Comparison of ENCODE assay signal across 8 cellular contexts in genomic region chr14:64337901-64338615, GRCh38. TPM values are rescaled to one million over a fixed set of nuclear protein-coding genes. Genes with fewer than 3 reads are reported as not detected.
DNase-seq lines count a peak whose midpoint lies in the region; ATAC-seq and TF ChIP-seq lines count a peak whose summit lies in the region.

No MANE protein-coding gene starts in this region.

- H3K4me1 ChIP-seq in endodermal cell (ENCODE audit: control insufficient read depth, insufficient read depth, low read length) (no peaks in the 10 kb centered on the region), mesenchymal stem cell (ENCODE audit: control insufficient read depth, insufficient read depth, low read depth, low read length) (no peaks in the 10 kb centered on the region), stomach smooth muscle (ENCODE audit: control insufficient read depth, insufficient read depth, low read length) (peaks cover 7% of the 10 kb centered on the region)

- peak overlapping the region; percentile 89 for H3K4me3 ChIP-seq in endodermal cell (ENCODE audit: low read length)
- peak overlapping the region; percentile 75 to 91 for H3K4me3 ChIP-seq in mesenchymal stem cell (ENCODE audit: insufficient read depth in 1 of 2, low read depth in 1 of 2, low read length in 2 of 2)
- H3K4me3 ChIP-seq in stomach smooth muscle (ENCODE audit: low read length in 2 of 2): peak overlapping the region; percentile 85 to 86

- peak overlapping the region in 1 of 2 experiments; percentile 91 for H3K14ac ChIP-seq in mesenchymal stem cell (ENCODE audit: low read length in 2 of 2)

- peak overlapping the region; percentile 85 for H2AFZ ChIP-seq in mesenchymal stem cell (ENCODE audit: low read depth, low read length)

- peak overlapping the region; percentile 65 to 97 for H3K23ac ChIP-seq in mesenchymal stem cell (ENCODE audit: low read length in 2 of 2)

- no peaks in the 10 kb centered on the region for H3K27me3 ChIP-seq in endodermal cell (ENCODE audit: control insufficient read depth, insufficient read depth, low read length, poor library complexity, severe bottlenecking)
- H3K27me3 ChIP-seq in mesenchymal stem cell (ENCODE audit: control insufficient read depth in 1 of 2, insufficient read depth in 1 of 2, low read length in 2 of 2): no peaks in the 10 kb centered on the region
- no peaks in the 10 kb centered on the region for H3K27me3 ChIP-seq in stomach smooth muscle (ENCODE audit: control insufficient read depth in 1 of 2, insufficient read depth in 2 of 2, low read length in 2 of 2)

- H3K9me3 ChIP-seq in endodermal cell (ENCODE audit: control insufficient read depth, low read length) (peaks cover 23% of the 10 kb centered on the region), mesenchymal stem cell (ENCODE audit: control insufficient read depth, low read length) (peaks cover 11% of the 10 kb centered on the region), stomach smooth muscle (ENCODE audit: control insufficient read depth in 2 of 2, low read length in 2 of 2) (no peaks in the 10 kb centered on the region)

- peak overlapping the region; percentile 55 for H2AK5ac ChIP-seq in mesenchymal stem cell (ENCODE audit: low read length, severe bottlenecking)

- H3K27me3 Mint-ChIP-seq in T-helper 2 cell treated with Interferon-gamma antibody and Interleukin-4, amounts not matched to agents 5 μg/mL and 100 μg/mL, for 36 hours (ENCODE audit: low read depth): no peaks in the 10 kb centered on the region
- no peaks in the 10 kb centered on the region for H3K27me3 Mint-ChIP-seq in endodermal cell (ENCODE audit: insufficient read depth)

- peak overlapping the region; percentile 93 for H3K27ac Mint-ChIP-seq in T-helper 2 cell treated with Interferon-gamma antibody and Interleukin-4, amounts not matched to agents 5 μg/mL and 100 μg/mL, for 36 hours
- peak overlapping the region; percentile 97 for H3K27ac Mint-ChIP-seq in endodermal cell

- H3K9me3 Mint-ChIP-seq in T-helper 2 cell treated with Interferon-gamma antibody and Interleukin-4, amounts not matched to agents 5 μg/mL and 100 μg/mL, for 36 hours: peaks cover 9% of the 10 kb centered on the region
- H3K9me3 Mint-ChIP-seq in endodermal cell: peaks cover 17% of the 10 kb centered on the region

- H3K36me3 ChIP-seq in endodermal cell (ENCODE audit: control insufficient read depth, insufficient read depth, low read length) (no peaks in the 10 kb centered on the region), mesenchymal stem cell (ENCODE audit: control insufficient read depth in 1 of 2, insufficient read depth in 2 of 2, low read depth in 1 of 2, low read length in 2 of 2) (no peaks in the 10 kb centered on the region), stomach smooth muscle (ENCODE audit: control insufficient read depth in 2 of 2, insufficient read depth in 2 of 2, low read length in 2 of 2) (no peaks in the 10 kb centered on the region)

- H3K36me3 Mint-ChIP-seq in T-helper 2 cell treated with Interferon-gamma antibody and Interleukin-4, amounts not matched to agents 5 μg/mL and 100 μg/mL, for 36 hours (ENCODE audit: low read depth): peaks cover 7% of the 10 kb centered on the region
- H3K36me3 Mint-ChIP-seq in endodermal cell (ENCODE audit: low read depth): peaks cover 2% of the 10 kb centered on the region

- peak overlapping the region; percentile 92 to 93 for H3K18ac ChIP-seq in mesenchymal stem cell (ENCODE audit: low read depth in 1 of 2, low read length in 2 of 2)

- H3K27ac ChIP-seq in endodermal cell (ENCODE audit: low read depth, low read length) (peak overlapping the region; percentile 25), mesenchymal stem cell (ENCODE audit: low read length, poor library complexity, severe bottlenecking) (peak overlapping the region; percentile 81), stomach smooth muscle (ENCODE audit: low read length) (peak overlapping the region; percentile 62)

- H2BK120ac ChIP-seq in mesenchymal stem cell (ENCODE audit: low read depth, low read length): peak overlapping the region; percentile 27

- ATAC-seq in GM18520 (IDR thresholded peaks at IDR 0.05; ENCODE audit: unreplicated experiment) (peak; percentile 26), HG02981 (IDR thresholded peaks at IDR 0.05; ENCODE audit: unreplicated experiment) (peak; percentile 58)

- H3K9ac ChIP-seq in endodermal cell (ENCODE audit: extremely low read depth, low read length, poor library complexity, severe bottlenecking) (peak overlapping the region; percentile 70), mesenchymal stem cell (ENCODE audit: low read length) (peak overlapping the region; percentile 81), stomach smooth muscle (ENCODE audit: low read length in 2 of 2) (peak overlapping the region; percentile 66 to 74)

- peak; percentile 9 for TF ChIP-seq CTCF in endodermal cell (conservative IDR thresholded peaks at IDR 0.05)

- peaks cover 6% of the 10 kb centered on the region for H3K79me1 ChIP-seq in mesenchymal stem cell (replicated peaks; ENCODE audit: low read length, poor library complexity, severe bottlenecking)

- peak overlapping the region; percentile 74 for H2BK15ac ChIP-seq in mesenchymal stem cell (ENCODE audit: low read depth, poor library complexity, severe bottlenecking)

- H3K4me3 Mint-ChIP-seq in T-helper 2 cell treated with Interferon-gamma antibody and Interleukin-4, amounts not matched to agents 5 μg/mL and 100 μg/mL, for 36 hours: peak overlapping the region; percentile 84
- H3K4me3 Mint-ChIP-seq in endodermal cell: peak overlapping the region; percentile 92

- peak overlapping the region; percentile 82 for H2BK5ac ChIP-seq in mesenchymal stem cell (ENCODE audit: low read depth, low read length, poor library complexity, severe bottlenecking)

- peak overlapping the region; percentile 24 to 88 for H3K4ac ChIP-seq in mesenchymal stem cell (ENCODE audit: low read depth in 1 of 2, low read length in 2 of 2)

- DNase-seq in CD1c-positive myeloid dendritic cell (ENCODE audit: extremely low spot score) (peak; percentile 9), NCI-H1694 (lab: John Stamatoyannopoulos, UW) (peak; percentile 73), endodermal cell (peak; percentile 85), mesenchymal stem cell (peak; percentile 75)
- DNase-seq in T-helper 2 cell treated with Interferon-gamma antibody and Interleukin-4, amounts not matched to agents 5 μg/mL and 100 μg/mL, for 36 hours (ENCODE audit: low spot score): no peak

- peak overlapping the region; percentile 35 for H4K8ac ChIP-seq in mesenchymal stem cell (ENCODE audit: low read length)

- H4K91ac ChIP-seq in mesenchymal stem cell (ENCODE audit: low read length): peak overlapping the region; percentile 88

- peak overlapping the region; percentile 18 to 30 for H2BK12ac ChIP-seq in mesenchymal stem cell (ENCODE audit: low read length in 2 of 2)

- WGBS in endodermal cell (ENCODE audit: insufficient coverage in 1 of 2, insufficient read length in 1 of 2), 2 experiments: 0 to 2% methylated on average over 13 to 45 of the region's 48 CpGs
- WGBS in mesenchymal stem cell: under 1% methylated on average over 47 of the region's 48 CpGs

- H3K4me2 ChIP-seq in mesenchymal stem cell (ENCODE audit: low read length, poor library complexity, severe bottlenecking): peak overlapping the region; percentile 96

- peaks cover 28% of the 10 kb centered on the region for H3K4me1 Mint-ChIP-seq in T-helper 2 cell treated with Interferon-gamma antibody and Interleukin-4, amounts not matched to agents 5 μg/mL and 100 μg/mL, for 36 hours (ENCODE audit: low read depth)
- peaks cover 13% of the 10 kb centered on the region for H3K4me1 Mint-ChIP-seq in endodermal cell

RNA-seq across cellular contexts. Expression of gene ESR2, which starts 43.9 kb away (rescaled TPM):
- under 1 TPM; 0.57 to 0.66 TPM for total RNA-seq in endodermal cell
- 0.11 TPM for polyA plus RNA-seq in endodermal cell (2013, experiment 1 of 2)
- 0.21 TPM for polyA plus RNA-seq in endodermal cell (2013, experiment 2 of 2)
- 0.10 TPM for polyA plus RNA-seq in mesenchymal stem cell (2013, experiment 1 of 2)
- polyA plus RNA-seq in mesenchymal stem cell (2013, experiment 2 of 2): 0.22 TPM

RNA-seq across cellular contexts. Expression of gene MTHFD1, which starts 50.1 kb away (rescaled TPM):
- total RNA-seq in endodermal cell: 100 to 1,000 TPM; 103 to 116 TPM
- 74.8 TPM for polyA plus RNA-seq in endodermal cell (2013, experiment 1 of 2)
- polyA plus RNA-seq in endodermal cell (2013, experiment 2 of 2): 58.4 TPM
- polyA plus RNA-seq in mesenchymal stem cell (2013, experiment 1 of 2): 44.1 TPM
- polyA plus RNA-seq in mesenchymal stem cell (2013, experiment 2 of 2): 40.3 TPM

Comparison
In these comparisons a context has a peak if more than half of its experiments do, and no peak if none do; other contexts are left out.
1. H3K27ac ChIP-seq: peak in every context shown above with its lines; median percentile 81 in mesenchymal stem cell; 62 in stomach smooth muscle; 25 in endodermal cell.